In genomic region chr22:38655532-38656255, GRCh38 we compare ENCODE assay signal across 8 cellular contexts. TPM values are rescaled to one million over a fixed set of nuclear protein-coding genes. Genes with fewer than 3 reads are reported as not detected.
DNase-seq lines count a peak whose midpoint lies in the region; ATAC-seq and TF ChIP-seq lines count a peak whose summit lies in the region.

No MANE protein-coding gene starts in this region.

- H3K27me3 ChIP-seq in KMS-11 (ENCODE audit: insufficient read depth, low read depth) (no peaks in the 10 kb centered on the region), hepatocyte (no peaks in the 10 kb centered on the region), skeletal muscle tissue (ENCODE audit: control insufficient read depth in 3 of 3, insufficient read depth in 3 of 3, low read length in 3 of 3) (no peaks in the 10 kb centered on the region)

- peaks cover 17% of the 10 kb centered on the region for H3K4me1 ChIP-seq in KMS-11 (ENCODE audit: low read depth, poor library complexity, severe bottlenecking)
- peaks cover 8% of the 10 kb centered on the region for H3K4me1 ChIP-seq in hepatocyte (ENCODE audit: insufficient read depth)
- H3K4me1 ChIP-seq in skeletal muscle tissue (ENCODE audit: control insufficient read depth in 3 of 3, insufficient read depth in 3 of 3, low read length in 3 of 3), result peaks cover 13 to 14% (median 14%) of the 10 kb centered on the region in 3 donors

- no peaks in the 10 kb centered on the region for H3K9me2 ChIP-seq in hepatocyte (replicated peaks; ENCODE audit: insufficient read depth)

- peak overlapping the region; percentile 93 for H3K27ac Mint-ChIP-seq in activated naive CD8-positive, alpha-beta T cell treated with anti-CD3 and anti-CD28 coated beads, Interleukin-2, amount 10 ng/mL, durations not matched to agents 7 days and 5 days

- H3K36me3 ChIP-seq in KMS-11 (ENCODE audit: insufficient read depth), result no peaks in the 10 kb centered on the region
- no peaks in the 10 kb centered on the region for H3K36me3 ChIP-seq in hepatocyte (replicated peaks; ENCODE audit: insufficient read depth, low read depth)
- no peaks in the 10 kb centered on the region for H3K36me3 ChIP-seq in skeletal muscle tissue (ENCODE audit: control insufficient read depth in 3 of 3, insufficient read depth in 3 of 3, low read length in 3 of 3)

- no peaks in the 10 kb centered on the region for H3K9me3 Mint-ChIP-seq in activated naive CD8-positive, alpha-beta T cell treated with anti-CD3 and anti-CD28 coated beads, Interleukin-2, amount 10 ng/mL, durations not matched to agents 7 days and 5 days

- peak overlapping the region; percentile 75 for H3K4me3 ChIP-seq in KMS-11 (IDR thresholded peaks at IDR 0.05; ENCODE audit: insufficient read depth, low read depth, low read length)
- peak overlapping the region; percentile 82 for H3K4me3 ChIP-seq in hepatocyte
- peak overlapping the region; percentile 82 to 94 (median 91) for H3K4me3 ChIP-seq in skeletal muscle tissue (ENCODE audit: low read length in 3 of 3)

- TF ChIP-seq CTCF in KMS-11 (conservative IDR thresholded peaks at IDR 0.05; ENCODE audit: low read depth, low read length) (no peak), hepatocyte (IDR thresholded peaks at IDR 0.05; ENCODE audit: poor library complexity) (no peak)

- peak overlapping the region; percentile 92 for H3K4me3 Mint-ChIP-seq in activated naive CD8-positive, alpha-beta T cell treated with anti-CD3 and anti-CD28 coated beads, Interleukin-2, amount 10 ng/mL, durations not matched to agents 7 days and 5 days

- 4% methylated on average over 20 of the region's 22 CpGs for WGBS in hepatocyte (ENCODE audit: low lambda C conversion rate, missing lambda C conversion rate)

- H3K9ac ChIP-seq in KMS-11, result peak overlapping the region; percentile 90
- peak overlapping the region; percentile 94 to 97 (median 96) for H3K9ac ChIP-seq in skeletal muscle tissue (ENCODE audit: low read depth in 1 of 3, low read length in 3 of 3)

- peaks cover 1% of the 10 kb centered on the region for H3K36me3 Mint-ChIP-seq in activated naive CD8-positive, alpha-beta T cell treated with anti-CD3 and anti-CD28 coated beads, Interleukin-2, amount 10 ng/mL, durations not matched to agents 7 days and 5 days

- DNase-seq in GM04503 (ENCODE audit: low read depth) (peak; percentile 1), hepatocyte (ENCODE audit: low spot score) (peak; percentile 23)
- no peak for DNase-seq in activated naive CD8-positive, alpha-beta T cell treated with anti-CD3 and anti-CD28 coated beads, Interleukin-2, amount 10 ng/mL, durations not matched to agents 7 days and 5 days

- H3K4me1 Mint-ChIP-seq in activated naive CD8-positive, alpha-beta T cell treated with anti-CD3 and anti-CD28 coated beads, Interleukin-2, amount 10 ng/mL, durations not matched to agents 7 days and 5 days, result peaks cover 9% of the 10 kb centered on the region

- H3K4me2 ChIP-seq in KMS-11 (peak overlapping the region; percentile 70), hepatocyte (peak overlapping the region; percentile 93)

- H2AFZ ChIP-seq in KMS-11 (ENCODE audit: low read depth), result peak overlapping the region; percentile 86
- H2AFZ ChIP-seq in hepatocyte, result peak overlapping the region; percentile 80

- H3K27me3 Mint-ChIP-seq in activated naive CD8-positive, alpha-beta T cell treated with anti-CD3 and anti-CD28 coated beads, Interleukin-2, amount 10 ng/mL, durations not matched to agents 7 days and 5 days, result no peaks in the 10 kb centered on the region

- H3K79me2 ChIP-seq in KMS-11 (ENCODE audit: insufficient read depth, low read depth), result no peaks in the 10 kb centered on the region; the same call in 1 of the 2 replicates
- peaks cover 53% of the 10 kb centered on the region for H3K79me2 ChIP-seq in hepatocyte

- H3K9me3 ChIP-seq in hepatocyte (ENCODE audit: low read depth), result no peaks in the 10 kb centered on the region
- no peaks in the 10 kb centered on the region for H3K9me3 ChIP-seq in skeletal muscle tissue (ENCODE audit: control insufficient read depth in 3 of 3, low read length in 3 of 3)

- H4K20me1 ChIP-seq in KMS-11 (ENCODE audit: insufficient read depth) (no peaks in the 10 kb centered on the region), hepatocyte (ENCODE audit: insufficient read depth, poor library complexity, severe bottlenecking) (no peaks in the 10 kb centered on the region)

- peak overlapping the region; percentile 83 for H3K27ac ChIP-seq in KMS-11
- peak overlapping the region; percentile 97 for H3K27ac ChIP-seq in hepatocyte
- peak overlapping the region; percentile 93 for H3K27ac ChIP-seq in skeletal muscle tissue (ENCODE audit: low read depth, low read length)

- ATAC-seq in activated naive CD8-positive, alpha-beta T cell treated with anti-CD3 and anti-CD28 coated beads, Interleukin-2, amount 10 ng/mL, durations not matched to agents 7 days and 5 days (ENCODE audit: low read depth), result no peak
- ATAC-seq in GM21381 (IDR thresholded peaks at IDR 0.05; ENCODE audit: unreplicated experiment) (no peak), GM18858 (IDR thresholded peaks at IDR 0.05; ENCODE audit: unreplicated experiment) (no peak), HG03439 (IDR thresholded peaks at IDR 0.05; ENCODE audit: unreplicated experiment) (no peak)

- POLR2A ChIA-PET in activated naive CD8-positive, alpha-beta T cell treated with anti-CD3 and anti-CD28 coated beads, Interleukin-2, amount 10 ng/mL, durations not matched to agents 7 days and 5 days (lab: Charles Lee), result interaction anchor here (0.7 kb wide), 1 partner anchor 37 kb away, joined by 4 read pairs; no protein-coding TSS in a partner anchor

RNA-seq across cellular contexts. Expression of gene FAM227A, which starts 0.5 kb away (rescaled TPM):
- total RNA-seq in activated naive CD8-positive, alpha-beta T cell treated with anti-CD3 and anti-CD28 coated beads, Interleukin-2, amount 10 ng/mL, durations not matched to agents 7 days and 5 days, result under 1 TPM; 0.23 to 0.36 TPM
- 1.1 and 2.9 TPM in 2 replicates for total RNA-seq in hepatocyte
- polyA plus RNA-seq in hepatocyte, result 0.51 and 2.3 TPM in 2 replicates
- 0.52 TPM for total RNA-seq in skeletal muscle tissue

RNA-seq across cellular contexts. Expression of gene CBY1, which starts 0.7 kb away (rescaled TPM):
- 10 to 100 TPM; 20.1 to 22.4 TPM for total RNA-seq in activated naive CD8-positive, alpha-beta T cell treated with anti-CD3 and anti-CD28 coated beads, Interleukin-2, amount 10 ng/mL, durations not matched to agents 7 days and 5 days
- total RNA-seq in hepatocyte, result 19.7 and 20.5 TPM in 2 replicates
- polyA plus RNA-seq in hepatocyte, result 35.8 and 39.4 TPM in 2 replicates
- 14.1 TPM for total RNA-seq in skeletal muscle tissue

RNA-seq across cellular contexts. Expression of gene TOMM22, which starts 26.1 kb away (rescaled TPM):
- total RNA-seq in activated naive CD8-positive, alpha-beta T cell treated with anti-CD3 and anti-CD28 coated beads, Interleukin-2, amount 10 ng/mL, durations not matched to agents 7 days and 5 days, result 10 to 100 TPM; 58.7 to 60.4 TPM
- total RNA-seq in hepatocyte (57.7 and 76.3 TPM in 2 replicates), skeletal muscle tissue (63.7 TPM)
- polyA plus RNA-seq in hepatocyte, result 70.6 and 80.3 TPM in 2 replicates

RNA-seq across cellular contexts. Expression of gene JOSD1, which starts 45.0 kb away (rescaled TPM):
- total RNA-seq in activated naive CD8-positive, alpha-beta T cell treated with anti-CD3 and anti-CD28 coated beads, Interleukin-2, amount 10 ng/mL, durations not matched to agents 7 days and 5 days, result 10 to 100 TPM; 59.1 to 61.6 TPM
- total RNA-seq in hepatocyte (76.0 and 104 TPM in 2 replicates), skeletal muscle tissue (25.1 TPM)
- polyA plus RNA-seq in hepatocyte, result 15.8 and 18.6 TPM in 2 replicates

RNA-seq across cellular contexts. Expression of gene GTPBP1, which starts 50.0 kb away (rescaled TPM):
- total RNA-seq in activated naive CD8-positive, alpha-beta T cell treated with anti-CD3 and anti-CD28 coated beads, Interleukin-2, amount 10 ng/mL, durations not matched to agents 7 days and 5 days, result 10 to 100 TPM; 98.6 TPM
- total RNA-seq in hepatocyte, result 26.0 and 36.8 TPM in 2 replicates
- 28.6 and 30.8 TPM in 2 replicates for polyA plus RNA-seq in hepatocyte
- 19.3 TPM for total RNA-seq in skeletal muscle tissue
